25 cellular contexts compared by ENCODE assay signal in the genomic region with DNA sequence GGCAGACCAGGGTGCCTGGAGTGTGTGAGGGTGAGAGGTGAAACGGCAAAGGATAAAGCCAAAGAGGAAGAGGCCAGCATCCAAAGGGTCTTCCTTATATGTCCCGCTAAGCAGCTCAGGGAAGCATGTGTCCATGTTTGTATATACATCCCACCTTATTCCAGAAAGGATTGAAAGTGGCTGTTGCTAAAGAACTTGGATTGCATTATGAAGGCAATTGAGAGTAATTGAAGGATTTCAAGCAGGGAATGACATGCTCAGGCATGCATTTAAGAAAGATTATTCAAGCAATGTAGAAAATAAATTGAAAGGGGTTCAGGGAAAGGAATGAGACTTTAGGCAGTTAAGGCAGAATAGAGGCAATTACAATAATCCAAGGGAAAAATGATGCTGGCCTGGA.
"Had no signal": no experiment of that assay in that cellular context is flagged by ENCODE, and none has a peak within 500 bp of the region (broad histone marks: within the 10 kb centered on the region; RNA-seq: fewer than 3 reads in every experiment).

No MANE protein-coding gene starts in this region.

- H3K27ac ChIP-seq: colonic mucosa, SJSA1 had no signal

- H3K4me1 ChIP-seq: colonic mucosa, SJSA1 had no signal

- H3K27me3 ChIP-seq: colonic mucosa, SJSA1 had no signal

- ATAC-seq: activated T-cell treated with anti-CD3 and anti-CD28 coated beads, Interleukin-2, amount 50 U/mL, for 72 hours; T-helper 17 cell had no signal

- H3K4me3 ChIP-seq: colonic mucosa, SJSA1 had no signal

- FAIRE-seq: RCC 7860 had no signal

- DNase-seq: activated B cell treated with CpG ODN at 0.5 μM for 24 hours; activated CD4-positive, alpha-beta memory T cell treated with anti-CD3 and anti-CD28 coated beads, Interleukin-2, amount 10 ng/mL, durations not matched to agents 7 days and 5 days; activated CD4-positive, alpha-beta T cell treated with anti-CD3 and anti-CD28 coated beads for 1 hour; activated CD4-positive, alpha-beta T cell treated with anti-CD3 and anti-CD28 coated beads, Interleukin-2, amount 50 U/mL, for 1 hour; activated gamma-delta T cell treated with Interleukin-2 at 50 U/mL for 16 hours; activated naive CD4-positive, alpha-beta T cell treated with anti-CD3 and anti-CD28 coated beads, Interleukin-2, amount 10 ng/mL, durations not matched to agents 7 days and 5 days; activated naive CD8-positive, alpha-beta T cell treated with anti-CD3 and anti-CD28 coated beads for 36 hours; activated T-cell treated with anti-CD3 and anti-CD28 coated beads for 4 hours; activated T-cell treated with anti-CD3 and anti-CD28 coated beads, Interleukin-2, amount 50 U/mL, for 72 hours; caudate nucleus; colonic mucosa; MM.1S; NCI-H1105; NCI-H1436; NCI-H1694 treated with DMSO at 0.1 percent for 48 hours; NCI-H2081; NCI-H2171; NCI-H510A treated with DMSO at 0.1 percent for 48 hours; NCI-H69; NK-92 treated with Interleukin-12 subunit alpha and Interleukin-12 subunit beta, amount 100 ng/mL, for 24 hours; SHP77; T-helper 17 cell; T-helper 9 cell had no signal

- H3K36me3 ChIP-seq: colonic mucosa, SJSA1 had no signal

- H3K9me3 ChIP-seq: colonic mucosa, SJSA1 had no signal
